10 cellular contexts compared by ENCODE assay signal in the genomic region with DNA sequence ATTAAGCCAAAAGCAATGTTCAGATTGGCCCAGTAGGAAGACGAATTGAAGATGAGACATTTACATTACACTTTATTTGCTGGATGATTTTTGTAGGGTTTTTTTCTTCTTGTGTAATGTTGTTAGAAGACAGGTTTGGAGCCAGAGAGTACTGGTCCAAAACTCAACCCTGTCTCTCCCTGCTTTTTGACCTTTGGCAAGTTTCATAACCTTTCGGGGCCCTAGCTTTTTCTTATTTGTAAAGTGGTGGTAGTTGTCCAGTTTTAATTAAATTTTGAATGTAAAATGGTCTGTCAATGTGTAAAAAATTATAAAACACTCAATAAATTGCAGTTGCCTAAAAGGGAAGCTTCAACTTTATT. TPM values are rescaled to one million over a fixed set of nuclear protein-coding genes. Genes with fewer than 3 reads are reported as not detected.
A peak's percentile ranks its signal among the peaks of the same experiment; 100 is the strongest.
DNase-seq lines count a peak whose midpoint lies in the region; ATAC-seq, FAIRE-seq and TF ChIP-seq lines count a peak whose summit lies in the region.
"Had no signal": no experiment of that assay in that cellular context is flagged by ENCODE, and none has a peak within 500 bp of the region (broad histone marks: within the 10 kb centered on the region; RNA-seq: fewer than 3 reads in every experiment).

No MANE protein-coding gene starts in this region.

- TF ChIP-seq EP300 in K562 (IDR thresholded peaks at IDR 0.05; ENCODE audit: low read length) = no peak

- H3K36me3 ChIP-seq in ACC112 (ENCODE audit: insufficient read depth, low read length) (no peaks in the 10 kb centered on the region), K562 (ENCODE audit: control insufficient read depth, insufficient read depth, low read length) (no peaks in the 10 kb centered on the region), left lung (no peaks in the 10 kb centered on the region)

- TF ChIP-seq CTCF in K562 (IDR thresholded peaks at IDR 0.05 in 2 of 3, conservative IDR thresholded peaks at IDR 0.05 in 1 of 3; ENCODE audit: insufficient read depth in 2 of 3, low read depth in 1 of 3, low read length in 3 of 3) = no peak
- TF ChIP-seq CTCF in left lung (IDR thresholded peaks at IDR 0.05) = no peak
- no peak for TF ChIP-seq CTCF in CD4-positive, alpha-beta T cell (IDR thresholded peaks at IDR 0.05)

- intact Hi-C loops in K562 (cut with micrococcal nuclease) = loop anchor here (10.0 kb wide), 1 partner anchor 186 kb away; no protein-coding TSS in a partner anchor
- intact Hi-C loops in left lung (cut with DNase I) = no loop called here
- intact Hi-C loops in sciatic nerve (cut with DNase I) = loop anchor here (5.0 kb wide), 1 partner anchor 146 kb away; no protein-coding TSS in a partner anchor
- intact Hi-C loops in CD4-positive, alpha-beta T cell (cut with DNase I, micrococcal nuclease) = no loop called here

- peaks cover 9% of the 10 kb centered on the region for H3K4me1 Mint-ChIP-seq in activated CD8-positive, alpha-beta T cell treated with anti-CD3 and anti-CD28 coated beads, Interleukin-2, amount 10 ng/mL, durations not matched to agents 7 days and 5 days (ENCODE audit: low read depth)
- H3K4me1 Mint-ChIP-seq in CD4-positive, alpha-beta T cell (ENCODE audit: low read depth) = peaks cover 63% of the 10 kb centered on the region

- TF ChIP-seq RAD21 in K562 (CRISPR knock-in tag; conservative IDR thresholded peaks at IDR 0.05 in 1 of 2, IDR thresholded peaks at IDR 0.05 in 1 of 2) = no peak

- H3K4me3 Mint-ChIP-seq in activated CD8-positive, alpha-beta T cell treated with anti-CD3 and anti-CD28 coated beads, Interleukin-2, amount 10 ng/mL, durations not matched to agents 7 days and 5 days = no peak overlapping the region
- no peak overlapping the region for H3K4me3 Mint-ChIP-seq in CD4-positive, alpha-beta T cell
- H3K4me3 Mint-ChIP-seq: H9 had no signal

- H3K4me3 ChIP-seq in ACC112 (ENCODE audit: low read depth, low read length) = peak overlapping the region; percentile 31; the same call in 1 of the 2 replicates
- H3K4me3 ChIP-seq in K562 = no peak overlapping the region
- H3K4me3 ChIP-seq in left lung = no peak overlapping the region

- H3K27ac Mint-ChIP-seq in activated CD8-positive, alpha-beta T cell treated with anti-CD3 and anti-CD28 coated beads, Interleukin-2, amount 10 ng/mL, durations not matched to agents 7 days and 5 days = no peak overlapping the region
- no peak overlapping the region for H3K27ac Mint-ChIP-seq in CD4-positive, alpha-beta T cell
- H3K27ac Mint-ChIP-seq: H9 had no signal

- peak; percentile 11 for FAIRE-seq in K562 (lab: Jason Lieb, UNC)

- H3K27me3 Mint-ChIP-seq in activated CD8-positive, alpha-beta T cell treated with anti-CD3 and anti-CD28 coated beads, Interleukin-2, amount 10 ng/mL, durations not matched to agents 7 days and 5 days (ENCODE audit: low read depth) = no peaks in the 10 kb centered on the region
- H3K27me3 Mint-ChIP-seq in CD4-positive, alpha-beta T cell = no peaks in the 10 kb centered on the region

- no peaks in the 10 kb centered on the region for H3K27me3 ChIP-seq in ACC112 (ENCODE audit: insufficient read depth, low read length)
- H3K27me3 ChIP-seq in K562 (ENCODE audit: control insufficient read depth in 2 of 2, insufficient read depth in 2 of 2, low read length in 2 of 2) = no peaks in the 10 kb centered on the region
- no peaks in the 10 kb centered on the region for H3K27me3 ChIP-seq in left lung
- no peaks in the 10 kb centered on the region for H3K27me3 ChIP-seq in CD4-positive, alpha-beta T cell (ENCODE audit: control insufficient read depth, insufficient read depth, low read length)

- 43% methylated on average over 2 of the region's 2 CpGs for WGBS in K562 (ENCODE audit: insufficient coverage, low coverage, missing lambda C conversion rate)

- no peak overlapping the region for H3K4me2 ChIP-seq in K562 (ENCODE audit: insufficient read depth, low read length)

- DNase-seq in K562 (ENCODE audit: extremely low read depth in 1 of 4, low spot score in 3 of 4) (no peak), left lung (no peak), sciatic nerve (ENCODE audit: low spot score) (no peak)
- DNase-seq in activated CD8-positive, alpha-beta T cell treated with anti-CD3 and anti-CD28 coated beads, Interleukin-2, amount 10 ng/mL, durations not matched to agents 7 days and 5 days = no peak
- no peak for DNase-seq in CD4-positive, alpha-beta T cell
- DNase-seq: cortex of kidney, H9 had no signal

- in situ Hi-C loops in K562 (cut with MboI) = no loop called here

- no peaks in the 10 kb centered on the region for H4K20me1 ChIP-seq in K562 (replicated peaks; ENCODE audit: control insufficient read depth, insufficient read depth, low read length)

- peak overlapping the region; percentile 73 for H3K27ac ChIP-seq in ACC112 (ENCODE audit: low read depth, low read length)
- H3K27ac ChIP-seq in K562 (ENCODE audit: extremely low read depth, low read depth, low read length) = peak overlapping the region; percentile 24; the same call in 2 of the 3 replicates
- H3K27ac ChIP-seq in left lung = peak overlapping the region; percentile 23 to 34
- no peak overlapping the region for H3K27ac ChIP-seq in CD4-positive, alpha-beta T cell (ENCODE audit: low read depth, low read length)

- H3K9me1 ChIP-seq in K562 (ENCODE audit: control insufficient read depth, insufficient read depth, low read length) = peaks cover 3% of the 10 kb centered on the region

- peak overlapping the region; percentile 30 for H2AFZ ChIP-seq in ACC112 (ENCODE audit: low read length, unreplicated experiment)
- no peak overlapping the region for H2AFZ ChIP-seq in K562 (ENCODE audit: low read depth, low read length)

- H3K36me3 Mint-ChIP-seq in activated CD8-positive, alpha-beta T cell treated with anti-CD3 and anti-CD28 coated beads, Interleukin-2, amount 10 ng/mL, durations not matched to agents 7 days and 5 days (ENCODE audit: low read depth) = no peaks in the 10 kb centered on the region
- H3K36me3 Mint-ChIP-seq in CD4-positive, alpha-beta T cell (ENCODE audit: low read depth) = no peaks in the 10 kb centered on the region

- no peak for TF ChIP-seq POLR2A in K562 (conservative IDR thresholded peaks at IDR 0.05)

- H3K4me1 ChIP-seq in ACC112 (ENCODE audit: control insufficient read depth, insufficient read depth, low read length, unreplicated experiment) = peaks cover 22% of the 10 kb centered on the region
- peaks cover 11 to 41% of the 10 kb centered on the region in 2 experiments for H3K4me1 ChIP-seq in K562 (replicated peaks in 1 of 2; ENCODE audit: control insufficient read depth in 2 of 2, insufficient read depth in 2 of 2, low read length in 2 of 2)
- peaks cover 27 to 51% of the 10 kb centered on the region in 2 donors for H3K4me1 ChIP-seq in left lung

- peaks cover 61% of the 10 kb centered on the region for H3K79me2 ChIP-seq in ACC112 (ENCODE audit: control insufficient read depth, insufficient read depth, low read length, unreplicated experiment)
- peaks cover 81% of the 10 kb centered on the region for H3K79me2 ChIP-seq in K562 (ENCODE audit: control insufficient read depth, insufficient read depth, low read length)

- H3K9me3 Mint-ChIP-seq in activated CD8-positive, alpha-beta T cell treated with anti-CD3 and anti-CD28 coated beads, Interleukin-2, amount 10 ng/mL, durations not matched to agents 7 days and 5 days (ENCODE audit: insufficient read depth) = no peaks in the 10 kb centered on the region
- no peaks in the 10 kb centered on the region for H3K9me3 Mint-ChIP-seq in CD4-positive, alpha-beta T cell
- H3K9me3 Mint-ChIP-seq: H9 had no signal

- BruUV-seq in K562 (replicated peaks; lab: Mats Ljungman, UMichigan) = no TSS peak

- CTCF ChIA-PET in K562 (lab: Yijun Ruan, JAX; ENCODE audit: low intra/inter-chr PET ratio) = no interaction called here
- CTCF ChIA-PET in activated CD8-positive, alpha-beta T cell treated with anti-CD3 and anti-CD28 coated beads, Interleukin-2, amount 10 ng/mL, durations not matched to agents 7 days and 5 days (lab: Charles Lee) = no interaction called here
- CTCF ChIA-PET in CD4-positive, alpha-beta T cell (lab: Charles Lee) = interaction anchor here (1.6 to 2.2 kb wide), 8 partner anchors 10 to 58 kb away, joined by 5 to 22 read pairs (median 8); a partner anchor contains a TSS

- ATAC-seq in K562 = no peak
- no peak for ATAC-seq in left lung
- peak; percentile 13 for ATAC-seq in sciatic nerve
- no peak for ATAC-seq in HG03196 (IDR thresholded peaks at IDR 0.05; ENCODE audit: unreplicated experiment)
- ATAC-seq in activated CD8-positive, alpha-beta T cell treated with anti-CD3 and anti-CD28 coated beads, Interleukin-2, amount 10 ng/mL, durations not matched to agents 7 days and 5 days = no peak
- ATAC-seq in CD4-positive, alpha-beta T cell (ENCODE audit: poor library complexity) = no peak
- no peak for ATAC-seq in HG03457 (IDR thresholded peaks at IDR 0.05; ENCODE audit: unreplicated experiment)

- H3K9me3 ChIP-seq in K562 (replicated peaks; ENCODE audit: control insufficient read depth, insufficient read depth, low read depth, low read length) = no peaks in the 10 kb centered on the region
- H3K9me3 ChIP-seq in left lung = no peaks in the 10 kb centered on the region
- H3K9me3 ChIP-seq in CD4-positive, alpha-beta T cell (ENCODE audit: control insufficient read depth, low read length) = no peaks in the 10 kb centered on the region

- H3K9ac ChIP-seq in K562 (ENCODE audit: insufficient read depth in 1 of 2, low read depth in 2 of 2, low read length in 2 of 2) = no peak overlapping the region

- POLR2A ChIA-PET in K562 (lab: Yijun Ruan, JAX) = interaction anchor here (1.0 to 2.8 kb wide), 5 partner anchors 11 to 56 kb away, joined by 3 to 11 read pairs (median 4); no protein-coding TSS in a partner anchor
- POLR2A ChIA-PET in activated CD8-positive, alpha-beta T cell treated with anti-CD3 and anti-CD28 coated beads, Interleukin-2, amount 10 ng/mL, durations not matched to agents 7 days and 5 days (lab: Charles Lee) = no interaction called here
- POLR2A ChIA-PET in CD4-positive, alpha-beta T cell (lab: Charles Lee) = interaction anchor here (0.6 kb wide), 1 partner anchor 36 kb away, joined by 4 read pairs; no protein-coding TSS in a partner anchor

RNA-seq across cellular contexts. Expression of a gene that starts 29.5 kb away (rescaled TPM):
- 146 and 283 TPM in 2 replicates for total RNA-seq in K562 (2011; cell fraction: chromatin; rRNA removed; ENCODE audit: low replicate concordance)
- total RNA-seq in K562 (2011; cell fraction: nucleolus; rRNA removed) = 42.5 and 64.0 TPM in 2 replicates
- total RNA-seq in K562 (2011; cell fraction: nucleoplasm; rRNA removed) = 102 and 103 TPM in 2 replicates
- 16.8 and 17.6 TPM in 2 replicates for total RNA-seq in K562 (2014; rRNA removed)
- 20.5 and 25.5 TPM in 2 replicates for total RNA-seq in K562 (2014; rRNA removed; fragmentation: Illumina TruSeq; extraction: Trizol)
- 19.8 and 22.3 TPM in 2 replicates for total RNA-seq in K562 (2015; rRNA removed; fragmentation: Illumina TruSeq; extraction: Trizol)
- 19.8 and 20.9 TPM in 2 replicates for total RNA-seq in K562 (2021)
- polyA plus RNA-seq in K562 (2011; rRNA removed) = 37.1 and 40.3 TPM in 2 replicates
- polyA plus RNA-seq in K562 (2011; cell fraction: cytosol; rRNA removed) = 11.1 and 16.1 TPM in 2 replicates
- polyA plus RNA-seq in K562 (2011; cell fraction: nucleus; rRNA removed) = 76.0 and 83.4 TPM in 2 replicates
- polyA plus RNA-seq in K562 (2012) = 11.8 and 13.9 TPM in 2 replicates
- polyA plus RNA-seq in K562 (2014; fragmentation: Illumina TruSeq; extraction: Trizol) = 23.7 and 26.4 TPM in 2 replicates
- 1 to 10 TPM; 5.9 to 7.9 TPM for polyA plus RNA-seq in K562 (2014; fragmentation: Nextera tagmentation; extraction: Ambion mirVana)
- 21.0 and 24.4 TPM in 2 replicates for polyA plus RNA-seq in K562 (2014; rRNA removed)
- 52.2 and 52.6 TPM in 2 replicates for polyA minus RNA-seq in K562 (2011; rRNA and poly(A)+ RNA removed)
- 11.0 and 19.1 TPM in 2 replicates for polyA minus RNA-seq in K562 (2011; cell fraction: cytosol; rRNA and poly(A)+ RNA removed)
- polyA minus RNA-seq in K562 (2011; cell fraction: nucleus; rRNA and poly(A)+ RNA removed) = 34.6 and 64.8 TPM in 2 replicates
- 10 to 100 TPM; 30.4 to 31.3 TPM for total RNA-seq in left lung
- total RNA-seq in sciatic nerve = 71.4 TPM
- total RNA-seq in activated CD8-positive, alpha-beta T cell treated with anti-CD3 and anti-CD28 coated beads, Interleukin-2, amount 10 ng/mL, durations not matched to agents 7 days and 5 days = 10 to 100 TPM; 12.6 to 12.8 TPM
- total RNA-seq in CD4-positive, alpha-beta T cell = 10 to 100 TPM; 29.8 to 34.3 TPM

Comparison
In these comparisons a context has a peak if more than half of its experiments do, and no peak if none do; other contexts are left out.
1. intact Hi-C loops: an anchor here in K562 (10.0 kb wide) and sciatic nerve (5.0 kb wide); none called in left lung and CD4-positive, alpha-beta T cell.